In the genomic region with DNA sequence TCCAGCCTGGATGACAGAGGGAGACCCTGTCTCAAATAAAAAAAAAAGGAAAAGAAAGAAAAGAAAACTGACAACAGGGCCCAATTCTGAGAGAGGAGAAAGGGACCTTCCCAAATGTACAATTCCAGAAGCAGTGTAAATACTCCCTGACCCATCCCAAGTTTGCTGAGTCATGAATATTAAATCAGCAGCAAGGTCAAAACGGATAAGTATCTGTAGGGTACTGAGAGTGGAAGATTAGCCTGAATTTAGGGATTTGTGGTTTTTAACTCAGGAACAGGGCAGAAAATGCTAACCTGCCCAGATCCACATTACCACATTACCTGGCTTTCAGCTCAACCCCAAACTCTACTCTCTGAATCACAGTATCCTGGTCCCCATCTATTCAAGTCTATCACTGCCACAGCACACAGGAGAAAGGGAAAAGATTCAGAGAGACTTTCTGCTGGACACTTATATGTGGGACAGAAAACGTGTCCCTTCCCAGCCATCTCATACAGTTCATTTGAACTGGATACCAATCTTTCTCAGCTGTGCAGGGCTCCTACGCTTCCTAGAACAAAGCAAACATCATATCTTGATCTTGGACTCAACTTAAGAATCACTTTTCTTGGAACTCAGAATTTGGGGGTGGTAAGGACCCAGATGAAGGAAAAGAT, we compare ENCODE assay signal across 12 cellular contexts. TPM values are rescaled to one million over a fixed set of nuclear protein-coding genes. Genes with fewer than 3 reads are reported as not detected.
DNase-seq lines count a peak whose midpoint lies in the region; ATAC-seq, FAIRE-seq and TF ChIP-seq lines count a peak whose summit lies in the region.
"Had no signal": no experiment of that assay in that cellular context is flagged by ENCODE, and none has a peak within 500 bp of the region (broad histone marks: within the 10 kb centered on the region; RNA-seq: fewer than 3 reads in every experiment).

No MANE protein-coding gene starts in this region.

- H3K36me3 Mint-ChIP-seq in naive thymus-derived CD4-positive, alpha-beta T cell, result peaks cover 0 to 11% (median 0%) of the 10 kb centered on the region in 5 donors

- H3K9me3 ChIP-seq in HEK293 (ENCODE audit: control insufficient read depth, insufficient read depth, low read depth, low read length) (no peaks in the 10 kb centered on the region), K562 (replicated peaks; ENCODE audit: control insufficient read depth, insufficient read depth, low read depth, low read length) (no peaks in the 10 kb centered on the region)
- H3K9me3 ChIP-seq in naive thymus-derived CD4-positive, alpha-beta T cell (ENCODE audit: control insufficient read depth in 2 of 3, low read length in 3 of 3), result no peaks in the 10 kb centered on the region
- H3K9me3 ChIP-seq: body of pancreas, Peyer's patch had no signal

- intact Hi-C loops in K562 (cut with micrococcal nuclease), result no loop called here
- intact Hi-C loops in naive thymus-derived CD4-positive, alpha-beta T cell (cut with micrococcal nuclease), result loop anchor here (5.0 kb wide), 2 partner anchors 39 to 229 kb away; a partner anchor contains a TSS

- H3K4me1 ChIP-seq in ACC112 (ENCODE audit: control insufficient read depth, insufficient read depth, low read length, unreplicated experiment) (peaks cover 23% of the 10 kb centered on the region), HEK293 (ENCODE audit: control insufficient read depth, insufficient read depth, low read length) (peaks cover 22% of the 10 kb centered on the region), K562 (replicated peaks in 1 of 2; ENCODE audit: control insufficient read depth in 2 of 2, insufficient read depth in 2 of 2, low read length in 2 of 2) (peaks cover 16 to 27% of the 10 kb centered on the region in 2 experiments; a peak in 4 of 5 replicates)
- H3K4me1 ChIP-seq in naive thymus-derived CD4-positive, alpha-beta T cell (ENCODE audit: control insufficient read depth in 2 of 2, insufficient read depth in 2 of 2, low read length in 2 of 2), result peaks cover 16 to 27% of the 10 kb centered on the region in 2 donors

- peak overlapping the region in 5 of 9 donors; percentile 16 to 66 (median 46) for H3K27ac Mint-ChIP-seq in naive thymus-derived CD4-positive, alpha-beta T cell

- H3K27me3 Mint-ChIP-seq in naive thymus-derived CD4-positive, alpha-beta T cell, result peaks cover 0 to 2% (median 0%) of the 10 kb centered on the region in 5 donors

- peak overlapping the region; percentile 6 for H3K4me2 ChIP-seq in K562 (ENCODE audit: insufficient read depth, low read length)

- H3K27me3 ChIP-seq in ACC112 (ENCODE audit: insufficient read depth, low read length) (no peaks in the 10 kb centered on the region), K562 (ENCODE audit: control insufficient read depth in 2 of 2, insufficient read depth in 2 of 2, low read length in 2 of 2) (no peaks in the 10 kb centered on the region)
- H3K27me3 ChIP-seq in naive thymus-derived CD4-positive, alpha-beta T cell (ENCODE audit: control insufficient read depth in 2 of 2, insufficient read depth in 2 of 2, low read length in 2 of 2), result no peaks in the 10 kb centered on the region
- H3K27me3 ChIP-seq: body of pancreas, Peyer's patch had no signal

- no peak overlapping the region for H2AFZ ChIP-seq in ACC112 (ENCODE audit: low read length, unreplicated experiment)
- no peak overlapping the region for H2AFZ ChIP-seq in K562 (ENCODE audit: low read depth, low read length)

- H3K36me3 ChIP-seq in ACC112 (ENCODE audit: insufficient read depth, low read length) (peaks cover 15% of the 10 kb centered on the region; the same call in 1 of the 2 replicates), HEK293 (ENCODE audit: control insufficient read depth in 2 of 2, insufficient read depth in 1 of 2, low read length in 2 of 2) (peaks cover 31 to 46% of the 10 kb centered on the region in 2 experiments; a peak in 2 of 3 replicates), K562 (ENCODE audit: control insufficient read depth, insufficient read depth, low read length) (peaks cover 20% of the 10 kb centered on the region; the same call in 2 of the 3 replicates)
- peaks cover 0 to 5% (median 0%) of the 10 kb centered on the region in 3 experiments for H3K36me3 ChIP-seq in naive thymus-derived CD4-positive, alpha-beta T cell (ENCODE audit: control insufficient read depth in 2 of 3, insufficient read depth in 3 of 3, low read length in 3 of 3)

- H3K4me3 Mint-ChIP-seq in naive thymus-derived CD4-positive, alpha-beta T cell, result peak overlapping the region; percentile 51 to 95 (median 81)

- H4K20me1 ChIP-seq in K562 (replicated peaks; ENCODE audit: control insufficient read depth, insufficient read depth, low read length), result no peaks in the 10 kb centered on the region; the same call in 1 of the 2 replicates

- H3K4me3 ChIP-seq in ACC112 (ENCODE audit: low read depth, low read length) (peak overlapping the region; percentile 98), HEK293 (ENCODE audit: low read depth, low read length) (no peak overlapping the region), K562 (no peak overlapping the region)
- no peak overlapping the region for H3K4me3 ChIP-seq in naive thymus-derived CD4-positive, alpha-beta T cell (ENCODE audit: low read length)
- H3K4me3 ChIP-seq: body of pancreas, Peyer's patch had no signal

- H3K9me1 ChIP-seq in K562 (ENCODE audit: control insufficient read depth, insufficient read depth, low read length), result peaks cover 6% of the 10 kb centered on the region

- peak overlapping the region; percentile 38 for H3K27ac ChIP-seq in ACC112 (ENCODE audit: low read depth, low read length)
- no peak overlapping the region for H3K27ac ChIP-seq in HEK293 (ENCODE audit: extremely low read depth, low read depth, low read length)
- no peak overlapping the region for H3K27ac ChIP-seq in K562 (ENCODE audit: extremely low read depth, low read depth, low read length)
- no peak overlapping the region for H3K27ac ChIP-seq in naive thymus-derived CD4-positive, alpha-beta T cell (ENCODE audit: low read depth, low read length)
- H3K27ac ChIP-seq: body of pancreas, Peyer's patch had no signal

- TF ChIP-seq RAD21 in K562 (CRISPR knock-in tag; conservative IDR thresholded peaks at IDR 0.05 in 1 of 2, IDR thresholded peaks at IDR 0.05 in 1 of 2), result no peak

- FAIRE-seq in K562 (lab: Jason Lieb, UNC), result no peak

- H3K4me1 Mint-ChIP-seq in naive thymus-derived CD4-positive, alpha-beta T cell, result peaks cover 31 to 53% (median 45%) of the 10 kb centered on the region in 7 donors

- TF ChIP-seq POLR2A in K562 (conservative IDR thresholded peaks at IDR 0.05), result no peak

- no peaks in the 10 kb centered on the region for H3K9me3 Mint-ChIP-seq in naive thymus-derived CD4-positive, alpha-beta T cell

- WGBS in K562 (ENCODE audit: insufficient coverage, low coverage, missing lambda C conversion rate), result 0% methylated on average over 2 of the region's 3 CpGs

- no TSS peak for BruUV-seq in K562 (replicated peaks; lab: Mats Ljungman, UMichigan)

- in situ Hi-C loops in K562 (cut with MboI), result no loop called here

- CTCF ChIA-PET in HEK293 (lab: Yijun Ruan, JAX) (interaction anchor here (0.6 to 5.1 kb wide), 5 partner anchors 21 to 496 kb away, joined by 3 to 30 read pairs (median 3); no protein-coding TSS in a partner anchor), K562 (lab: Yijun Ruan, JAX; ENCODE audit: low intra/inter-chr PET ratio) (no interaction called here)
- CTCF ChIA-PET in naive thymus-derived CD4-positive, alpha-beta T cell (lab: Charles Lee), result no interaction called here

- no peak for ATAC-seq in K562
- no peak for ATAC-seq in naive thymus-derived CD4-positive, alpha-beta T cell
- ATAC-seq: body of pancreas had no signal

- H3K79me2 ChIP-seq in ACC112 (ENCODE audit: control insufficient read depth, insufficient read depth, low read length, unreplicated experiment), result peaks cover 56% of the 10 kb centered on the region
- H3K79me2 ChIP-seq in K562 (ENCODE audit: control insufficient read depth, insufficient read depth, low read length), result peaks cover 51% of the 10 kb centered on the region

- POLR2A ChIA-PET in HEK293 (lab: Yijun Ruan, JAX), result interaction anchor here (0.6 to 6.9 kb wide), 4 partner anchors 13 to 76 kb away, joined by 3 to 52 read pairs (median 4); a partner anchor contains a TSS
- POLR2A ChIA-PET in K562 (lab: Yijun Ruan, JAX), result interaction anchor here (0.7 to 4.0 kb wide), 4 partner anchors 10 to 75 kb away, joined by 3 to 28 read pairs (median 4); a partner anchor contains a TSS
- POLR2A ChIA-PET in naive thymus-derived CD4-positive, alpha-beta T cell (lab: Charles Lee), result interaction anchor here (0.6 to 8.0 kb wide), 5 partner anchors 16 to 325 kb away, joined by 3 to 101 read pairs (median 4); a partner anchor contains a TSS

- DNase-seq in K562 (ENCODE audit: extremely low read depth in 1 of 4, low spot score in 3 of 4), result peak in 1 of 4 experiments; percentile 12
- no peak for DNase-seq in naive thymus-derived CD4-positive, alpha-beta T cell
- DNase-seq in ureter (ENCODE audit: low spot score), result no peak
- no peak for DNase-seq in SKM-1 treated with dmso at 0.1 percent for 144 hours (lab: John Stamatoyannopoulos, UW; ENCODE audit: unreplicated experiment)
- no peak for DNase-seq in NCI-H2196 treated with DMSO at 0.1 percent for 48 hours (lab: John Stamatoyannopoulos, UW; ENCODE audit: unreplicated experiment)
- no peak for DNase-seq in effector CD8-positive, alpha-beta T cell (lab: John Stamatoyannopoulos, UW)
- DNase-seq: body of pancreas, midbrain, NCI-H2081, Peyer's patch had no signal

- no peak for TF ChIP-seq EP300 in K562 (IDR thresholded peaks at IDR 0.05; ENCODE audit: low read length)

- TF ChIP-seq CTCF in HEK293 (tag by site-specific recombination; IDR thresholded peaks at IDR 0.05), result no peak
- no peak for TF ChIP-seq CTCF in K562 (IDR thresholded peaks at IDR 0.05 in 2 of 3, conservative IDR thresholded peaks at IDR 0.05 in 1 of 3; ENCODE audit: insufficient read depth in 2 of 3, low read depth in 1 of 3, low read length in 3 of 3)

- no peak overlapping the region for H3K9ac ChIP-seq in K562 (ENCODE audit: insufficient read depth in 1 of 2, low read depth in 2 of 2, low read length in 2 of 2)

RNA-seq across cellular contexts. Expression of a gene that starts 2.9 kb away (rescaled TPM):
- total RNA-seq in K562 (2011; cell fraction: chromatin; rRNA removed; ENCODE audit: low replicate concordance), result 55.0 and 77.8 TPM in 2 replicates
- 36.3 and 40.7 TPM in 2 replicates for total RNA-seq in K562 (2011; cell fraction: nucleolus; rRNA removed)
- total RNA-seq in K562 (2011; cell fraction: nucleoplasm; rRNA removed), result 44.5 and 48.9 TPM in 2 replicates
- 26.3 and 38.6 TPM in 2 replicates for total RNA-seq in K562 (2014; rRNA removed)
- 20.2 and 21.4 TPM in 2 replicates for total RNA-seq in K562 (2014; rRNA removed; fragmentation: Illumina TruSeq; extraction: Trizol)
- total RNA-seq in K562 (2015; rRNA removed; fragmentation: Illumina TruSeq; extraction: Trizol), result 22.0 and 22.3 TPM in 2 replicates
- total RNA-seq in K562 (2021), result 28.3 and 29.9 TPM in 2 replicates
- 24.5 and 35.0 TPM in 2 replicates for polyA plus RNA-seq in K562 (2011; rRNA removed)
- polyA plus RNA-seq in K562 (2011; cell fraction: cytosol; rRNA removed), result 43.3 and 66.3 TPM in 2 replicates
- 55.9 and 74.2 TPM in 2 replicates for polyA plus RNA-seq in K562 (2011; cell fraction: nucleus; rRNA removed)
- 23.8 and 29.2 TPM in 2 replicates for polyA plus RNA-seq in K562 (2012)
- 41.0 and 49.3 TPM in 2 replicates for polyA plus RNA-seq in K562 (2014; fragmentation: Illumina TruSeq; extraction: Trizol)
- polyA plus RNA-seq in K562 (2014; fragmentation: Nextera tagmentation; extraction: Ambion mirVana), result 1 to 10 TPM; 2.0 to 2.2 TPM
- polyA plus RNA-seq in K562 (2014; rRNA removed), result 28.4 and 35.0 TPM in 2 replicates
- polyA minus RNA-seq in K562 (2011; rRNA and poly(A)+ RNA removed), result 18.4 and 23.0 TPM in 2 replicates
- polyA minus RNA-seq in K562 (2011; cell fraction: cytosol; rRNA and poly(A)+ RNA removed), result 23.9 and 24.0 TPM in 2 replicates
- polyA minus RNA-seq in K562 (2011; cell fraction: nucleus; rRNA and poly(A)+ RNA removed), result 10.4 and 19.9 TPM in 2 replicates
- total RNA-seq in naive thymus-derived CD4-positive, alpha-beta T cell, result 10 to 100 TPM; 24.6 to 46.9 (median 34.0) TPM
- 10 to 100 TPM in 1 of 2 donors, 1 to 10 TPM in 1; 5.5 to 21.6 TPM for polyA plus RNA-seq in naive thymus-derived CD4-positive, alpha-beta T cell
- 30.6 TPM for total RNA-seq in ureter

RNA-seq across cellular contexts. Expression of a gene that starts 15.9 kb away (rescaled TPM):
- 6.7 and 7.8 TPM in 2 replicates for total RNA-seq in K562 (2011; cell fraction: chromatin; rRNA removed; ENCODE audit: low replicate concordance)
- 4.7 and 5.5 TPM in 2 replicates for total RNA-seq in K562 (2011; cell fraction: nucleolus; rRNA removed)
- 5.3 and 6.5 TPM in 2 replicates for total RNA-seq in K562 (2011; cell fraction: nucleoplasm; rRNA removed)
- total RNA-seq in K562 (2014; rRNA removed) (3.7 and 5.2 TPM in 2 replicates), K562 (2014; rRNA removed; fragmentation: Illumina TruSeq; extraction: Trizol) (4.6 and 5.3 TPM in 2 replicates), K562 (2015; rRNA removed; fragmentation: Illumina TruSeq; extraction: Trizol) (8.0 and 8.8 TPM in 2 replicates), K562 (2021) (6.7 and 7.5 TPM in 2 replicates), ureter (57.1 TPM)
- polyA plus RNA-seq in K562 (2011; rRNA removed) (3.3 and 3.9 TPM in 2 replicates), K562 (2014; fragmentation: Illumina TruSeq; extraction: Trizol) (4.9 and 5.7 TPM in 2 replicates), K562 (2014; fragmentation: Nextera tagmentation; extraction: Ambion mirVana) (1 to 10 TPM; 2.0 to 3.6 TPM), K562 (2014; rRNA removed) (4.9 and 7.0 TPM in 2 replicates)
- polyA plus RNA-seq in K562 (2011; cell fraction: cytosol; rRNA removed), result 1.8 and 3.3 TPM in 2 replicates
- polyA plus RNA-seq in K562 (2011; cell fraction: nucleus; rRNA removed), result 12.0 and 17.8 TPM in 2 replicates
- polyA plus RNA-seq in K562 (2012), result 11.6 and 30.1 TPM in 2 replicates
- polyA minus RNA-seq in K562 (2011; rRNA and poly(A)+ RNA removed), result 1.1 and 2.0 TPM in 2 replicates
- polyA minus RNA-seq in K562 (2011; cell fraction: cytosol; rRNA and poly(A)+ RNA removed), result not detected in 2 replicates
- polyA minus RNA-seq in K562 (2011; cell fraction: nucleus; rRNA and poly(A)+ RNA removed), result 1.6 and 1.9 TPM in 2 replicates
- 10 to 100 TPM; 26.5 to 95.0 (median 77.2) TPM for total RNA-seq in naive thymus-derived CD4-positive, alpha-beta T cell
- 10 to 100 TPM; 42.0 to 47.2 TPM for polyA plus RNA-seq in naive thymus-derived CD4-positive, alpha-beta T cell

RNA-seq across cellular contexts. Expression of a gene that starts 18.2 kb away (rescaled TPM):
- total RNA-seq in K562 (2011; cell fraction: chromatin; rRNA removed; ENCODE audit: low replicate concordance), result not detected in 2 replicates
- total RNA-seq in K562 (2011; cell fraction: nucleolus; rRNA removed), result not detected in 2 replicates
- total RNA-seq in K562 (2011; cell fraction: nucleoplasm; rRNA removed), result not detected in 2 replicates
- total RNA-seq in K562 (2014; rRNA removed), result not detected in 2 replicates
- total RNA-seq in K562 (2014; rRNA removed; fragmentation: Illumina TruSeq; extraction: Trizol), result not detected in 2 replicates
- not detected in 2 replicates for total RNA-seq in K562 (2015; rRNA removed; fragmentation: Illumina TruSeq; extraction: Trizol)
- not detected in 2 replicates for total RNA-seq in K562 (2021)
- not detected in 2 replicates for polyA plus RNA-seq in K562 (2011; rRNA removed)
- not detected in 2 replicates for polyA plus RNA-seq in K562 (2011; cell fraction: cytosol; rRNA removed)
- 0.23 TPM in 1 of 2 replicates, not detected in the other for polyA plus RNA-seq in K562 (2011; cell fraction: nucleus; rRNA removed)
- polyA plus RNA-seq in K562 (2012), result 0.10 TPM in 1 of 2 replicates, not detected in the other
- polyA plus RNA-seq in K562 (2014; fragmentation: Illumina TruSeq; extraction: Trizol), result not detected in 2 replicates
- polyA plus RNA-seq in K562 (2014; fragmentation: Nextera tagmentation; extraction: Ambion mirVana), result not detected
- not detected in 2 replicates for polyA plus RNA-seq in K562 (2014; rRNA removed)
- polyA minus RNA-seq in K562 (2011; rRNA and poly(A)+ RNA removed), result 0.53 TPM in 1 of 2 replicates, not detected in the other
- not detected in 2 replicates for polyA minus RNA-seq in K562 (2011; cell fraction: cytosol; rRNA and poly(A)+ RNA removed)
- not detected in 2 replicates for polyA minus RNA-seq in K562 (2011; cell fraction: nucleus; rRNA and poly(A)+ RNA removed)
- not detected for total RNA-seq in naive thymus-derived CD4-positive, alpha-beta T cell
- not detected for polyA plus RNA-seq in naive thymus-derived CD4-positive, alpha-beta T cell
- total RNA-seq in ureter, result not detected
- total RNA-seq: body of pancreas had no signal

RNA-seq across cellular contexts. Expression of a gene that starts 21.9 kb away (rescaled TPM):
- 1.1 and 1.3 TPM in 2 replicates for total RNA-seq in K562 (2011; cell fraction: chromatin; rRNA removed; ENCODE audit: low replicate concordance)
- 1.2 TPM in 2 replicates for total RNA-seq in K562 (2011; cell fraction: nucleolus; rRNA removed)
- total RNA-seq in K562 (2011; cell fraction: nucleoplasm; rRNA removed), result 0.37 and 1.1 TPM in 2 replicates
- total RNA-seq in K562 (2014; rRNA removed) (0.23 and 0.24 TPM in 2 replicates), K562 (2014; rRNA removed; fragmentation: Illumina TruSeq; extraction: Trizol) (not detected in 2 replicates), K562 (2015; rRNA removed; fragmentation: Illumina TruSeq; extraction: Trizol) (not detected in 2 replicates), K562 (2021) (0.16 TPM in 1 of 2 replicates, not detected in the other), ureter (8.0 TPM)
- polyA plus RNA-seq in K562 (2011; rRNA removed) (0.16 TPM in 1 of 2 replicates, not detected in the other), K562 (2014; fragmentation: Illumina TruSeq; extraction: Trizol) (not detected in 2 replicates), K562 (2014; fragmentation: Nextera tagmentation; extraction: Ambion mirVana) (under 1 TPM in 1 of 2 experiments, not detected in 1; 0.07 TPM), K562 (2014; rRNA removed) (0.33 TPM in 1 of 2 replicates, not detected in the other)
- polyA plus RNA-seq in K562 (2011; cell fraction: cytosol; rRNA removed), result 0.09 and 0.19 TPM in 2 replicates
- 0.76 and 1.2 TPM in 2 replicates for polyA plus RNA-seq in K562 (2011; cell fraction: nucleus; rRNA removed)
- polyA plus RNA-seq in K562 (2012), result 1.1 and 1.9 TPM in 2 replicates
- not detected in 2 replicates for polyA minus RNA-seq in K562 (2011; rRNA and poly(A)+ RNA removed)
- polyA minus RNA-seq in K562 (2011; cell fraction: cytosol; rRNA and poly(A)+ RNA removed), result not detected in 2 replicates
- polyA minus RNA-seq in K562 (2011; cell fraction: nucleus; rRNA and poly(A)+ RNA removed), result 0.40 and 0.44 TPM in 2 replicates
- total RNA-seq in naive thymus-derived CD4-positive, alpha-beta T cell, result 1 to 10 TPM in 2 of 5 experiments, under 1 TPM in 3; 0.44 to 1.6 (median 0.56) TPM
- not detected for polyA plus RNA-seq in naive thymus-derived CD4-positive, alpha-beta T cell
- total RNA-seq: body of pancreas had no signal

RNA-seq across cellular contexts. Expression of a gene that starts 28.1 kb away (rescaled TPM):
- 63.6 and 172 TPM in 2 replicates for total RNA-seq in K562 (2011; cell fraction: chromatin; rRNA removed; ENCODE audit: low replicate concordance)
- total RNA-seq in K562 (2011; cell fraction: nucleolus; rRNA removed), result 230 and 236 TPM in 2 replicates
- total RNA-seq in K562 (2011; cell fraction: nucleoplasm; rRNA removed), result 165 and 169 TPM in 2 replicates
- total RNA-seq in K562 (2014; rRNA removed) (53.5 and 78.9 TPM in 2 replicates), K562 (2014; rRNA removed; fragmentation: Illumina TruSeq; extraction: Trizol) (68.3 and 80.2 TPM in 2 replicates), K562 (2015; rRNA removed; fragmentation: Illumina TruSeq; extraction: Trizol) (78.5 and 85.0 TPM in 2 replicates), K562 (2021) (55.5 and 63.7 TPM in 2 replicates), ureter (68.1 TPM)
- polyA plus RNA-seq in K562 (2011; rRNA removed) (160 and 161 TPM in 2 replicates), K562 (2014; fragmentation: Illumina TruSeq; extraction: Trizol) (172 and 179 TPM in 2 replicates), K562 (2014; fragmentation: Nextera tagmentation; extraction: Ambion mirVana) (10 to 100 TPM in 1 of 2 experiments, 1 to 10 TPM in 1; 4.9 to 21.8 TPM), K562 (2014; rRNA removed) (77.1 and 86.7 TPM in 2 replicates)
- 292 and 301 TPM in 2 replicates for polyA plus RNA-seq in K562 (2011; cell fraction: cytosol; rRNA removed)
- 85.8 and 92.2 TPM in 2 replicates for polyA plus RNA-seq in K562 (2011; cell fraction: nucleus; rRNA removed)
- 66.5 and 66.7 TPM in 2 replicates for polyA plus RNA-seq in K562 (2012)
- polyA minus RNA-seq in K562 (2011; rRNA and poly(A)+ RNA removed), result 77.8 and 107 TPM in 2 replicates
- polyA minus RNA-seq in K562 (2011; cell fraction: cytosol; rRNA and poly(A)+ RNA removed), result 35.2 and 43.8 TPM in 2 replicates
- 15.8 and 18.0 TPM in 2 replicates for polyA minus RNA-seq in K562 (2011; cell fraction: nucleus; rRNA and poly(A)+ RNA removed)
- total RNA-seq in naive thymus-derived CD4-positive, alpha-beta T cell, result 10 to 100 TPM; 25.4 to 79.8 (median 31.4) TPM
- 10 to 100 TPM; 39.1 to 52.3 TPM for polyA plus RNA-seq in naive thymus-derived CD4-positive, alpha-beta T cell
